In the genomic region with DNA sequence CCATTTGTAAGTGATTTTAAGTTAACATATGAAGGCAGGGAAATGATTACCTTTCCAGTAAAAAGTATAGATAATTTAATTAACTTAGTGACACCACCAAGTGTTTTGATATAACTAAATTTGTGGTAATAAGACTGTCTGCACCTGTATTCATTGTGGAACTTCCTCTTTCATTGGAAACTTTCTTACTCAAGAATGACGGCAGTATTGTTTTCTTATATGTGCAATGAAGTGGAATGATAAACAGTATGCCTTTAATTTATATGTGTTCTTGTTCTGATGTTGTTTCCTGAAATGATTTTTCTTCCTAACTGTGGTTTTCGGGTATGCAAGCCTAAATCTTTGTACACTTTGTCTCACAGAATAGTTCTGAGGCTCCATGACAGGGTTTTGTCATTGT, we compare ENCODE assay signal across 13 cellular contexts. TPM values are rescaled to one million over a fixed set of nuclear protein-coding genes. Genes with fewer than 3 reads are reported as not detected.
DNase-seq lines count a peak whose midpoint lies in the region; ATAC-seq lines count a peak whose summit lies in the region.
"Had no signal": no experiment of that assay in that cellular context is flagged by ENCODE, and none has a peak within 500 bp of the region (broad histone marks: within the 10 kb centered on the region; RNA-seq: fewer than 3 reads in every experiment).

No MANE protein-coding gene starts in this region.

- peak; percentile 57 for ATAC-seq in GM18508 (IDR thresholded peaks at IDR 0.05; ENCODE audit: insufficient read depth, unreplicated experiment)
- peak; percentile 65 for ATAC-seq in GM21423 (IDR thresholded peaks at IDR 0.05; ENCODE audit: unreplicated experiment)
- peak; percentile 68 for ATAC-seq in HG03066 (IDR thresholded peaks at IDR 0.05; ENCODE audit: low read depth, unreplicated experiment)
- no peak for ATAC-seq in naive thymus-derived CD8-positive, alpha-beta T cell
- ATAC-seq in HG02571 (IDR thresholded peaks at IDR 0.05; ENCODE audit: unreplicated experiment), result no peak
- ATAC-seq: PC-3 had no signal

- peaks cover 11 to 69% (median 42%) of the 10 kb centered on the region in 3 donors for H3K36me3 Mint-ChIP-seq in naive thymus-derived CD8-positive, alpha-beta T cell

- peak overlapping the region in 1 of 10 donors; percentile 25 for H3K27ac Mint-ChIP-seq in naive thymus-derived CD8-positive, alpha-beta T cell
- H3K27ac Mint-ChIP-seq: nephron progenitor cell had no signal

- DNase-seq in OCI-M1 (lab: John Stamatoyannopoulos, UW), result peak; percentile 37
- no peak for DNase-seq in activated T-cell treated with anti-CD3 and anti-CD28 coated beads, Interleukin-2, amount 50 U/mL, for 1 hour
- no peak for DNase-seq in NCI-H1436 treated with DMSO at 0.1 percent for 48 hours (lab: John Stamatoyannopoulos, UW)
- no peak for DNase-seq in naive thymus-derived CD8-positive, alpha-beta T cell
- DNase-seq: activated gamma-delta T cell treated with Interleukin-2 at 50 U/mL for 16 hours, glutamatergic neuron, Kasumi-1, nephron progenitor cell, PC-3 had no signal

- no peaks in the 10 kb centered on the region for H3K27me3 Mint-ChIP-seq in naive thymus-derived CD8-positive, alpha-beta T cell

- peak overlapping the region in 1 of 10 donors; percentile 43 for H3K4me3 Mint-ChIP-seq in naive thymus-derived CD8-positive, alpha-beta T cell
- H3K4me3 Mint-ChIP-seq: nephron progenitor cell had no signal

- no peaks in the 10 kb centered on the region for H3K9me3 Mint-ChIP-seq in naive thymus-derived CD8-positive, alpha-beta T cell
- H3K9me3 Mint-ChIP-seq: nephron progenitor cell had no signal

- POLR2A ChIA-PET in naive thymus-derived CD8-positive, alpha-beta T cell (lab: Charles Lee), result no interaction called here

- peaks cover 0 to 19% (median 0%) of the 10 kb centered on the region in 4 donors for H3K4me1 Mint-ChIP-seq in naive thymus-derived CD8-positive, alpha-beta T cell
- H3K4me1 Mint-ChIP-seq: nephron progenitor cell had no signal

RNA-seq across cellular contexts. Expression of a gene that starts 46.4 kb away (rescaled TPM):
- 10 to 100 TPM; 33.8 to 36.0 TPM for total RNA-seq in naive thymus-derived CD8-positive, alpha-beta T cell
- polyA plus RNA-seq in naive thymus-derived CD8-positive, alpha-beta T cell, result 10 to 100 TPM in 2 of 3 donors, 1 to 10 TPM in 1; 10.0 to 11.3 (median 10.0) TPM

Comparison
In these comparisons a context has a peak if more than half of its experiments do, and no peak if none do; other contexts are left out.
1. ATAC-seq: peak in GM18508 (single experiment), GM21423 (single experiment) and HG03066 (single experiment); none in naive thymus-derived CD8-positive, alpha-beta T cell (0 of 2) and HG02571 (single experiment).